8 cellular contexts compared by ENCODE assay signal in the genomic region with DNA sequence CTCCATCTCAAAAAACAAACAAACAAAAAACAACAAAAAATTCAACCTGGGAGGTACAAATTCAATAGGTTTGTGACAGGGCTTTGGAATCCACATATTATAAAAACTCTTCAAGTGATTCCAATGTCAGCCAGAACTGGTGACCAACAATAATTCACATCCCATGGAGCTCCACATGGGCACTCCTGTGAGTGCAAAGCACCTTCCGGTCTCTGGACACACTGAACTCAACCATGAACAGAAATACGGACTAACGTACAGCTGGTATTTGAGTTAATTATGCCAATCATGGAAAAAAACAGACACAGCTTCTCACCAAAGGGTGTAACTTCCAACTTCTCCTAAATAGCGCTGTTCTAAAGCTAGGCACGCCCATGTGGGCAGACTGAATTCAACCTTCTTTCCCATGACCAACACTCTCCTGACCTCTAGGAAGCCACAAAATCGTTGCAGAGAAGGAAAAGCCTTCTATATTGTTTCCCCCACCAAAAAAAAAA.
DNase-seq lines count a peak whose midpoint lies in the region; ATAC-seq and TF ChIP-seq lines count a peak whose summit lies in the region.
"Not testable (repeated sequence)": the region's sequence is repeated elsewhere in the genome, so short reads cannot be mapped to it uniquely, and the experiment has no call there.

No MANE protein-coding gene starts in this region.

- CTCF ChIA-PET in mammary epithelial cell (lab: Charles Lee; ENCODE audit: low non-redundant PET) = interaction anchor here (0.7 kb wide), 1 partner anchor 115 kb away, joined by 19 read pairs; no protein-coding TSS in a partner anchor

- DNase-seq in GM23248; mammary epithelial cell; left ventricle myocardium superior; neural progenitor cell (ENCODE audit: low spot score); type B pancreatic cell (ENCODE audit: extremely low spot score, unreplicated experiment): not testable (repeated sequence)

- dilution Hi-C loops in mammary epithelial cell (cut with HindIII; ENCODE audit: low sequenced_read_pairs) = not testable (repeated sequence)

- not testable (repeated sequence) for TF ChIP-seq CTCF in GM12875 (IDR thresholded peaks at IDR 0.05; ENCODE audit: borderline replicate concordance, insufficient read depth, low read depth, low read length); VCaP (conservative IDR thresholded peaks at IDR 0.05); mammary epithelial cell (conservative IDR thresholded peaks at IDR 0.05 in 1 of 2, IDR thresholded peaks at IDR 0.05 in 1 of 2; ENCODE audit: extremely low read depth in 1 of 2, insufficient read depth in 1 of 2, low read depth in 1 of 2, low read length in 2 of 2); neural progenitor cell (IDR thresholded peaks at IDR 0.05); type B pancreatic cell (conservative IDR thresholded peaks at IDR 0.05)

- not testable (repeated sequence) for H3K9me3 ChIP-seq in GM23248 (ENCODE audit: low read depth); mammary epithelial cell (replicated peaks; ENCODE audit: insufficient read depth, low read length); neural progenitor cell (ENCODE audit: low read depth)

- peak overlapping the region; percentile 93 for H3K4me3 ChIP-seq in GM12875 (ENCODE audit: low read depth, low read length)
- H3K4me3 ChIP-seq in GM23248 = peak overlapping the region; percentile 72
- peak overlapping the region; percentile 52 to 73 (median 65) for H3K4me3 ChIP-seq in mammary epithelial cell (replicated peaks in 1 of 3; ENCODE audit: insufficient read depth in 1 of 3, low read depth in 2 of 3, low read length in 3 of 3)
- H3K4me3 ChIP-seq in neural progenitor cell = peak overlapping the region; percentile 93

- intact Hi-C loops in mammary epithelial cell (cut with micrococcal nuclease); left ventricle myocardium superior (cut with micrococcal nuclease): not testable (repeated sequence)

- not testable (repeated sequence) for BruUV-seq in mammary epithelial cell (replicated peaks; lab: Mats Ljungman, UMichigan)

- peak overlapping the region; percentile 94 for H3K4me3 Mint-ChIP-seq in neural progenitor cell
- H3K4me3 Mint-ChIP-seq in type B pancreatic cell = peak overlapping the region; percentile 99

- H3K4me2 ChIP-seq in GM23248 (ENCODE audit: unreplicated experiment) = peak overlapping the region; percentile 24
- H3K4me2 ChIP-seq in mammary epithelial cell (ENCODE audit: insufficient read depth, low read depth, low read length) = not testable (repeated sequence)
- peak overlapping the region; percentile 70 for H3K4me2 ChIP-seq in neural progenitor cell

- peaks cover 14% of the 10 kb centered on the region for H3K79me2 ChIP-seq in GM23248 (ENCODE audit: insufficient read depth)
- H3K79me2 ChIP-seq in mammary epithelial cell (ENCODE audit: insufficient read depth, low read length) = peaks cover 18% of the 10 kb centered on the region
- not testable (repeated sequence) for H3K79me2 ChIP-seq in neural progenitor cell (ENCODE audit: low read depth)

- H2AFZ ChIP-seq in GM23248 (peak overlapping the region; percentile 75), mammary epithelial cell (ENCODE audit: low read depth, low read length) (peak overlapping the region; percentile 81)
- H2AFZ ChIP-seq in neural progenitor cell (replicated peaks) = not testable (repeated sequence)

- H3K4me1 Mint-ChIP-seq in neural progenitor cell; type B pancreatic cell (ENCODE audit: unreplicated experiment): not testable (repeated sequence)

- not testable (repeated sequence) for H3K27me3 ChIP-seq in GM23248 (replicated peaks; ENCODE audit: insufficient read depth); mammary epithelial cell (ENCODE audit: insufficient read depth, low read length); neural progenitor cell

- not testable (repeated sequence) for H3K36me3 ChIP-seq in GM23248 (ENCODE audit: low read depth); mammary epithelial cell (ENCODE audit: insufficient read depth, low read length); neural progenitor cell

- not testable (repeated sequence) for H3K27me3 Mint-ChIP-seq in neural progenitor cell (ENCODE audit: insufficient read depth, low read depth); type B pancreatic cell

- in situ Hi-C loops in GM23248 (cut with MboI); mammary epithelial cell (cut with MboI; ENCODE audit: low sequenced_read_pairs in 2 of 2): not testable (repeated sequence)

- H3K9me3 Mint-ChIP-seq in neural progenitor cell, type B pancreatic cell: not testable (repeated sequence)

- H3K27ac ChIP-seq in GM23248 = peak overlapping the region; percentile 80
- peak overlapping the region; percentile 83 for H3K27ac ChIP-seq in VCaP
- H3K27ac ChIP-seq in mammary epithelial cell (ENCODE audit: insufficient read depth, low read depth, low read length) = peak overlapping the region; percentile 61
- H3K27ac ChIP-seq in neural progenitor cell = peak overlapping the region; percentile 94

- peak; percentile 23 for ATAC-seq in HG03457 (IDR thresholded peaks at IDR 0.05; ENCODE audit: unreplicated experiment)
- ATAC-seq in left ventricle myocardium superior = peak; percentile 82

- H3K9me2 ChIP-seq in GM23248 (ENCODE audit: insufficient read depth) = not testable (repeated sequence)

- not testable (repeated sequence) for H3F3A ChIP-seq in GM23248 (ENCODE audit: insufficient read depth); neural progenitor cell (ENCODE audit: low read depth)

- H3K9ac ChIP-seq in GM23248 = peak overlapping the region; percentile 88
- H3K9ac ChIP-seq in mammary epithelial cell (ENCODE audit: insufficient read depth, low read length) = peak overlapping the region; percentile 80
- H3K9ac ChIP-seq in neural progenitor cell = not testable (repeated sequence)

- H3K4me1 ChIP-seq in GM23248 (ENCODE audit: insufficient read depth); mammary epithelial cell (ENCODE audit: insufficient read depth, low read length); neural progenitor cell: not testable (repeated sequence)

- H3K36me3 Mint-ChIP-seq in neural progenitor cell, type B pancreatic cell: not testable (repeated sequence)

- H3K27ac Mint-ChIP-seq in neural progenitor cell = peak overlapping the region; percentile 87
- H3K27ac Mint-ChIP-seq in type B pancreatic cell = peak overlapping the region; percentile 97

- 0 to 8% methylated on average over 3 of the region's 6 CpGs for WGBS in GM23248 (ENCODE audit: low coverage in 1 of 2, low lambda C conversion rate in 2 of 2, missing lambda C conversion rate in 2 of 2), 2 experiments
- no CpG with 5 or more reads among the region's 6 CpGs for WGBS in mammary epithelial cell (ENCODE audit: low coverage, missing lambda C conversion rate)

- not testable (repeated sequence) for H4K20me1 ChIP-seq in GM23248 (ENCODE audit: insufficient read depth); mammary epithelial cell (ENCODE audit: insufficient read depth, low read length); neural progenitor cell (ENCODE audit: low read depth)
